In the genomic region with DNA sequence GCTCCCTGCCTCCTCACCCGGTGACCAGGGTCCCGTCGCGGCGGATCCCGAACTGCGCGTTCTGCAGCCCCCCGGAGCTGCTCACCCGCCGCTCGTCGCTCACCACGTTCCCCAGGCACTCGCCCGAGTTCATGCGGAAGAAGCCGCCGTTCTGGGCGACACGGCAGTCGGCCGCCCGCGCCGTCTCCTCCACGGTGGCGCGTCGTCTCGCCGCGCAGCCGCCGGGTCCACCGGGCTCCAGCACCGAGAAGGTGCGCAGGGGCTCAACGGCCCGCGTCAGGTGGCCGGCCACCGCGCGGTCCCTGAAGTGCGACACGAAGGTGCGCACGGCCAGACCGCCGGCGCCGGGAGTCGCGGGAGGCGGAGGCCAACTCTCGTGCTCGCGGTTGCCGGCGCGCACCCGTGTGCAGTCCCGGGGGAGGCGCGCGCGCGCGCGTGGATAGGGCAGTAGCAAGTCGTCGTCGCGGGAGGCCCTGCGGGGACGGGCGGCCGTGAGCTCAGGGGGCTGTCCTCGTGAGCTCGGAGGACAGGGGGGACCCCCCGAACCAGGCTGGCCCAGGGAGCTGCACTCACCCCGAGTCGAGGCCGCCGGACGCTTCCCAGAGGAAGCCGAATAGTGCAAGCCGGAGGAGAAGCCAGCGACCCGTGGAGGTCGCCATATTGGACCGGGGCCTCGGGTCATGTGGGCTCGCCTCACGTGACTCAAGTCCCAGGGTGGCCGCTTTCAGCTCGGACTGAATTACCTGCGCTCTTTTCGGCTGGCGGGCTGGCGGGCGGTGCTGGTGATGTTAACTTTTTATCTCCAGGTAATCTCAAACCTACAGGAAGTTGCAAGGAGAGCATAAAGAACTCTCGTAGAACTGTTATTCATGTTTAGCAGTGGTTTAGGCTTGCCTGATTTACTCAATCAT, we compare ENCODE assay signal across 8 cellular contexts. TPM values are rescaled to one million over a fixed set of nuclear protein-coding genes. Genes with fewer than 3 reads are reported as not detected.
DNase-seq lines count a peak whose midpoint lies in the region; ATAC-seq and TF ChIP-seq lines count a peak whose summit lies in the region.

A gene with protein sequence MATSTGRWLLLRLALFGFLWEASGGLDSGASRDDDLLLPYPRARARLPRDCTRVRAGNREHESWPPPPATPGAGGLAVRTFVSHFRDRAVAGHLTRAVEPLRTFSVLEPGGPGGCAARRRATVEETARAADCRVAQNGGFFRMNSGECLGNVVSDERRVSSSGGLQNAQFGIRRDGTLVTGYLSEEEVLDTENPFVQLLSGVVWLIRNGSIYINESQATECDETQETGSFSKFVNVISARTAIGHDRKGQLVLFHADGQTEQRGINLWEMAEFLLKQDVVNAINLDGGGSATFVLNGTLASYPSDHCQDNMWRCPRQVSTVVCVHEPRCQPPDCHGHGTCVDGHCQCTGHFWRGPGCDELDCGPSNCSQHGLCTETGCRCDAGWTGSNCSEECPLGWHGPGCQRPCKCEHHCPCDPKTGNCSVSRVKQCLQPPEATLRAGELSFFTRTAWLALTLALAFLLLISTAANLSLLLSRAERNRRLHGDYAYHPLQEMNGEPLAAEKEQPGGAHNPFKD (minus strand): TSS at position 680 of the 911 bp plus-strand sequence. CDS start 21 bp downstream, at position 659.

- no peaks in the 10 kb centered on the region for H3F3A ChIP-seq in PC-3 (ENCODE audit: low read length, unreplicated experiment)

- H3K36me3 ChIP-seq in HUES6 (ENCODE audit: control insufficient read depth, insufficient read depth, low read length) (no peaks in the 10 kb centered on the region), PC-3 (ENCODE audit: low read depth, low read length) (no peaks in the 10 kb centered on the region), mucosa of rectum (ENCODE audit: control insufficient read depth in 2 of 2, insufficient read depth in 2 of 2, low read length in 2 of 2) (peaks cover 8 to 13% of the 10 kb centered on the region in 2 donors)

- H3K4me1 ChIP-seq in HUES6 (ENCODE audit: control insufficient read depth, insufficient read depth, low read length) (peaks cover 20% of the 10 kb centered on the region), PC-3 (ENCODE audit: insufficient read depth, low read length) (peaks cover 7% of the 10 kb centered on the region), mucosa of rectum (ENCODE audit: control insufficient read depth in 2 of 2, insufficient read depth in 2 of 2, low read length in 2 of 2) (peaks cover 15 to 21% of the 10 kb centered on the region in 2 donors)

- no peaks in the 10 kb centered on the region for H4K20me1 ChIP-seq in PC-3 (ENCODE audit: low read length)

- H3K4me3 ChIP-seq in HUES6 (ENCODE audit: low read depth, low read length) (peak within 1 kb of the TSS; percentile 96), PC-3 (ENCODE audit: low read length) (peak within 1 kb of the TSS; percentile 88), mucosa of rectum (ENCODE audit: low read length in 2 of 2) (peak within 1 kb of the TSS; percentile 90 to 100)

- H3K27ac ChIP-seq in HUES6 (ENCODE audit: low read depth, low read length) (no peak within 1 kb of the TSS), PC-3 (ENCODE audit: low read length) (no peak within 1 kb of the TSS), mucosa of rectum (ENCODE audit: low read depth in 2 of 2, low read length in 2 of 2) (peak within 1 kb of the TSS; percentile 67 to 72)

- CTCF ChIA-PET in PC-3 (lab: Charles Lee), result interaction anchor here (0.7 kb wide), 1 partner anchor 8 kb away, joined by 4 read pairs; no protein-coding TSS in a partner anchor

- H3K9me3 ChIP-seq in HUES6 (ENCODE audit: control insufficient read depth, insufficient read depth, low read depth, low read length) (no peaks in the 10 kb centered on the region), PC-3 (ENCODE audit: low read length) (no peaks in the 10 kb centered on the region), mucosa of rectum (ENCODE audit: control insufficient read depth in 2 of 2, low read length in 2 of 2) (no peaks in the 10 kb centered on the region)

- H3K79me2 ChIP-seq in PC-3 (ENCODE audit: low read length), result no peaks in the 10 kb centered on the region

- peak within 1 kb of the TSS; percentile 97 for H3K4me2 ChIP-seq in PC-3 (ENCODE audit: low read length)

- peak; percentile 68 for TF ChIP-seq POLR2A in erythroblast (IDR thresholded peaks at IDR 0.05; ENCODE audit: low read length)

- ATAC-seq in GM21390 (IDR thresholded peaks at IDR 0.05; ENCODE audit: unreplicated experiment) (peak; percentile 83), PC-3 (peak; percentile 83)

- peak; percentile 92 for DNase-seq in D341Med (ENCODE audit: low spot score)
- DNase-seq in PC-3, result peak; percentile 67
- DNase-seq in activated T-cell treated with anti-CD3 and anti-CD28 coated beads, Interleukin-2, amount 50 U/mL, for 1 hour, result peak; percentile 83
- DNase-seq in erythroblast (lab: John Stamatoyannopoulos, UW), result peak; percentile 89 to 92
- DNase-seq in stimulated activated CD8-positive, alpha-beta memory T cell treated with anti-CD3 and anti-CD28 coated beads, Interleukin-4, amount 100 ng/mL, for 24 hours (ENCODE audit: low read depth), result peak; percentile 66

- no TSS peak for BruUV-seq in PC-3 (replicated peaks; lab: Mats Ljungman, UMichigan)

- H3K9ac ChIP-seq in HUES6 (ENCODE audit: low read length), result peak within 1 kb of the TSS; percentile 81
- H3K9ac ChIP-seq in PC-3 (ENCODE audit: low read length), result peak within 1 kb of the TSS; percentile 65
- peak within 1 kb of the TSS; percentile 65 to 71 for H3K9ac ChIP-seq in mucosa of rectum (ENCODE audit: low read depth in 1 of 2, low read length in 2 of 2)

- no peak for TF ChIP-seq CTCF in PC-3 (conservative IDR thresholded peaks at IDR 0.05; ENCODE audit: low read depth, low read length)

- H3K9me2 ChIP-seq in PC-3 (replicated peaks; ENCODE audit: low read length), result no peaks in the 10 kb centered on the region

- intact Hi-C loops in PC-3 (cut with micrococcal nuclease), result no loop called here

- peak within 1 kb of the TSS; percentile 95 for H2AFZ ChIP-seq in PC-3 (ENCODE audit: low read length)

- POLR2A ChIA-PET in PC-3 (lab: Charles Lee; ENCODE audit: unreplicated experiment), result interaction anchor here (0.6 kb wide), 1 partner anchor 17 kb away, joined by 3 read pairs; no protein-coding TSS in a partner anchor

- H3K27me3 ChIP-seq in HUES6 (ENCODE audit: control insufficient read depth, insufficient read depth, low read length) (peaks cover 9% of the 10 kb centered on the region), PC-3 (ENCODE audit: low read length) (no peaks in the 10 kb centered on the region), mucosa of rectum (ENCODE audit: control insufficient read depth in 2 of 2, insufficient read depth in 2 of 2, low read length in 2 of 2) (no peaks in the 10 kb centered on the region)

RNA-seq across cellular contexts. Expression of the gene that starts here (rescaled TPM):
- total RNA-seq in PC-3 (2014; rRNA removed), result 26.2 and 42.9 TPM in 2 replicates

Comparison
In these comparisons a context has a peak if more than half of its experiments do, and no peak if none do; other contexts are left out.
1. H3K27ac ChIP-seq: peak in mucosa of rectum (2 of 2); none in HUES6 (single experiment) and PC-3 (single experiment).
2. Peak in every context shown above with its lines, with median percentiles within 50 percentile points of each other: DNase-seq, H3K4me3 ChIP-seq and H3K9ac ChIP-seq.